ENCODE assay signal across 21 cellular contexts in the genomic region with DNA sequence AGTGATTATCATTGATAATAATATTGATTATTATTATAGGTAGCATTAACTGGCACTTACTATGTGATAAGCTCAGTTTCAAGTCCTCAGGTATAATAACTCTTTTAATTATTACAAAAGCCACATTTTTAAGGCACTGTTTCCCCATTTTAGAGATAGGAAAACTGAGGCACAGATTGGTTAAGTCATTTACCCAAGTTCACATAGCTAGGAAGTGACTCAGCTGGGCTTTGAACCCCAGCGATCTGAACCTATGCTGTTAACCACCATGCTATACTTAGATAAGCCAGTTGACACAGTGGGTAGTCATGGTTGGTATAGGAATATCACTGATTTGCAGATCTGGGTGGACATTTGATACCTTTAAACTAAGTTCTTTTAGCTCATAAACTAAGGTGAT.
"Had no signal": no experiment of that assay in that cellular context is flagged by ENCODE, and none has a peak within 500 bp of the region (broad histone marks: within the 10 kb centered on the region; RNA-seq: fewer than 3 reads in every experiment).

No MANE protein-coding gene starts in this region.

- DNase-seq: activated CD4-positive, alpha-beta T cell treated with anti-CD3 and anti-CD28 coated beads for 48 hours; activated CD4-positive, alpha-beta T cell treated with anti-CD3 and anti-CD28 coated beads, Interleukin-2, amount 50 U/mL, for 4 hours; activated CD4-positive, CD25-positive, alpha-beta regulatory T cell treated with anti-CD3 and anti-CD28 coated beads, Interleukin-2, amount 50 U/mL, for 72 hours; activated CD8-positive, alpha-beta memory T cell treated with anti-CD3 and anti-CD28 coated beads, Interleukin-2, amount 50 U/mL, for 48 hours; activated CD8-positive, alpha-beta T cell treated with anti-CD3 and anti-CD28 coated beads, Interleukin-2, amount 10 ng/mL, durations not matched to agents 7 days and 5 days; activated naive CD4-positive, alpha-beta T cell treated with anti-CD3 and anti-CD28 coated beads, Interleukin-2, amount 50 U/mL, for 16 hours; activated naive CD8-positive, alpha-beta T cell treated with anti-CD3 and anti-CD28 coated beads, Interleukin-2, amount 10 ng/mL, durations not matched to agents 7 days and 5 days; activated T-cell treated with anti-CD3 and anti-CD28 coated beads, Interleukin-2, amount 50 U/mL, for 1 hour; adrenal gland; anterior cingulate cortex; Kasumi-1; NCI-H1048; NCI-H146; NCI-H2081 treated with DMSO at 0.1 percent for 48 hours; NCI-H446 treated with DMSO at 0.1 percent for 48 hours; NCI-H774; Peyer's patch; SHP77; SW 1271 had no signal

- H3K4me3 Mint-ChIP-seq: activated CD8-positive, alpha-beta T cell treated with anti-CD3 and anti-CD28 coated beads, Interleukin-2, amount 10 ng/mL, durations not matched to agents 7 days and 5 days; activated naive CD8-positive, alpha-beta T cell treated with anti-CD3 and anti-CD28 coated beads, Interleukin-2, amount 10 ng/mL, durations not matched to agents 7 days and 5 days; WTC11 had no signal

- H3K27ac Mint-ChIP-seq: activated CD8-positive, alpha-beta T cell treated with anti-CD3 and anti-CD28 coated beads, Interleukin-2, amount 10 ng/mL, durations not matched to agents 7 days and 5 days; activated naive CD8-positive, alpha-beta T cell treated with anti-CD3 and anti-CD28 coated beads, Interleukin-2, amount 10 ng/mL, durations not matched to agents 7 days and 5 days; WTC11 had no signal

- H3K36me3 Mint-ChIP-seq: activated naive CD8-positive, alpha-beta T cell treated with anti-CD3 and anti-CD28 coated beads, Interleukin-2, amount 10 ng/mL, durations not matched to agents 7 days and 5 days; WTC11 had no signal

- ATAC-seq: activated CD8-positive, alpha-beta T cell treated with anti-CD3 and anti-CD28 coated beads, Interleukin-2, amount 10 ng/mL, durations not matched to agents 7 days and 5 days; SK-N-SH treated with all-trans-retinoic acid at 6 μM for 48 hours; WTC11 had no signal

- H3K9me3 Mint-ChIP-seq: activated naive CD8-positive, alpha-beta T cell treated with anti-CD3 and anti-CD28 coated beads, Interleukin-2, amount 10 ng/mL, durations not matched to agents 7 days and 5 days; WTC11 had no signal
